In genomic region chr13:33817843-33818661, GRCh38 we compare ENCODE assay signal across 8 cellular contexts. TPM values are rescaled to one million over a fixed set of nuclear protein-coding genes. Genes with fewer than 3 reads are reported as not detected.
DNase-seq lines count a peak whose midpoint lies in the region; ATAC-seq and TF ChIP-seq lines count a peak whose summit lies in the region.

RFC3 (plus strand) TSS chr13:33818149; CDS start chr13:33818179, 30 bp downstream.

- 0 out of 2 replicates have a peak, but pooled peaks have one; percentile 8 for TF ChIP-seq CTCF in BJ (IDR thresholded peaks at IDR 0.05; ENCODE audit: insufficient read depth, low read depth, low read length)

- H3K4me3 ChIP-seq in BJ (ENCODE audit: low read depth, low read length), result peak within 1 kb of the TSS; percentile 74

- DNase-seq in BJ (ENCODE audit: low read depth), result peak; percentile 56
- peak; percentile 95 for DNase-seq in NCI-H69 (lab: John Stamatoyannopoulos, UW)
- DNase-seq in activated CD4-positive, alpha-beta T cell treated with anti-CD3 and anti-CD28 coated beads, Interleukin-2, amount 10 ng/mL, durations not matched to agents 7 days and 5 days, result peak; percentile 95
- peak; percentile 6 for DNase-seq in cortex of kidney (lab: John Stamatoyannopoulos, UW)
- DNase-seq in left kidney (ENCODE audit: low read depth, low spot score), result peak; percentile 99
- peak; percentile 92 to 93 for DNase-seq in stimulated activated CD4-positive, alpha-beta T cell treated with anti-CD3 and anti-CD28 coated beads, Interleukin-2, amount 100 ng/mL, for 24 hours

- ATAC-seq in GM19324 (IDR thresholded peaks at IDR 0.05; ENCODE audit: low FRiP score, unreplicated experiment) (peak; percentile 92), HG03469 (IDR thresholded peaks at IDR 0.05; ENCODE audit: unreplicated experiment) (peak; percentile 86)

- H3K27ac Mint-ChIP-seq in activated CD4-positive, alpha-beta T cell treated with anti-CD3 and anti-CD28 coated beads, Interleukin-2, amount 10 ng/mL, durations not matched to agents 7 days and 5 days, result peak within 1 kb of the TSS; percentile 98

- H3K27me3 Mint-ChIP-seq in activated CD4-positive, alpha-beta T cell treated with anti-CD3 and anti-CD28 coated beads, Interleukin-2, amount 10 ng/mL, durations not matched to agents 7 days and 5 days, result peaks cover 7% of the 10 kb centered on the region

- POLR2A ChIA-PET in BJ (lab: Charles Lee), result interaction anchor here (1.0 kb wide), 1 partner anchor 20 kb away, joined by 3 read pairs; no protein-coding TSS in a partner anchor
- POLR2A ChIA-PET in activated CD4-positive, alpha-beta T cell treated with anti-CD3 and anti-CD28 coated beads, Interleukin-2, amount 10 ng/mL, durations not matched to agents 7 days and 5 days (lab: Charles Lee), result interaction anchor here (1.2 kb wide), 1 partner anchor 275 kb away, joined by 3 read pairs; no protein-coding TSS in a partner anchor

- peaks cover 45% of the 10 kb centered on the region for H3K4me1 Mint-ChIP-seq in activated CD4-positive, alpha-beta T cell treated with anti-CD3 and anti-CD28 coated beads, Interleukin-2, amount 10 ng/mL, durations not matched to agents 7 days and 5 days

- no peaks in the 10 kb centered on the region for H3K9me3 Mint-ChIP-seq in activated CD4-positive, alpha-beta T cell treated with anti-CD3 and anti-CD28 coated beads, Interleukin-2, amount 10 ng/mL, durations not matched to agents 7 days and 5 days

- CTCF ChIA-PET in BJ (lab: Yijun Ruan, JAX), result interaction anchor here (0.6 to 0.9 kb wide), 2 partner anchors 18 to 669 kb away, joined by 3 read pairs; no protein-coding TSS in a partner anchor
- CTCF ChIA-PET in activated CD4-positive, alpha-beta T cell treated with anti-CD3 and anti-CD28 coated beads, Interleukin-2, amount 10 ng/mL, durations not matched to agents 7 days and 5 days (lab: Charles Lee), result interaction anchor here (0.5 to 0.9 kb wide), 2 partner anchors 1177 to 1226 kb away, joined by 3 read pairs; no protein-coding TSS in a partner anchor

- H3K27me3 ChIP-seq in BJ (ENCODE audit: control insufficient read depth, insufficient read depth, low read length), result no peaks in the 10 kb centered on the region

- peaks cover 31% of the 10 kb centered on the region for H3K36me3 Mint-ChIP-seq in activated CD4-positive, alpha-beta T cell treated with anti-CD3 and anti-CD28 coated beads, Interleukin-2, amount 10 ng/mL, durations not matched to agents 7 days and 5 days (ENCODE audit: low read depth)

- peak within 1 kb of the TSS; percentile 91 for H3K4me3 Mint-ChIP-seq in activated CD4-positive, alpha-beta T cell treated with anti-CD3 and anti-CD28 coated beads, Interleukin-2, amount 10 ng/mL, durations not matched to agents 7 days and 5 days

- H3K36me3 ChIP-seq in BJ (ENCODE audit: control insufficient read depth, insufficient read depth, low read length), result no peaks in the 10 kb centered on the region

RNA-seq across cellular contexts. Expression of gene RFC3, which starts in this region (rescaled TPM):
- polyA plus RNA-seq in BJ (2011; rRNA removed), result 4.6 and 9.4 TPM in 2 replicates
- polyA minus RNA-seq in BJ (2011; rRNA and poly(A)+ RNA removed), result 5.1 and 5.8 TPM in 2 replicates
- 10 to 100 TPM; 38.3 to 46.8 TPM for total RNA-seq in activated CD4-positive, alpha-beta T cell treated with anti-CD3 and anti-CD28 coated beads, Interleukin-2, amount 10 ng/mL, durations not matched to agents 7 days and 5 days

Comparison
In these comparisons a context has a peak if more than half of its experiments do, and no peak if none do; other contexts are left out.
1. Peak in every context shown above with its lines: DNase-seq, ATAC-seq and H3K4me3 ChIP-seq.
2. DNase-seq: peak in every context shown above with its lines; median percentile 99 in left kidney; 95 in NCI-H69; 95 in activated CD4-positive, alpha-beta T cell treated with anti-CD3 and anti-CD28 coated beads, Interleukin-2, amount 10 ng/mL, durations not matched to agents 7 days and 5 days; 92 in stimulated activated CD4-positive, alpha-beta T cell treated with anti-CD3 and anti-CD28 coated beads, Interleukin-2, amount 100 ng/mL, for 24 hours; 56 in BJ; 6 in cortex of kidney.